ENCODE assay signal across 33 cellular contexts in genomic region chr16:17793354-17793753, GRCh38.
"Had no signal": no experiment of that assay in that cellular context is flagged by ENCODE, and none has a peak within 500 bp of the region (broad histone marks: within the 10 kb centered on the region; RNA-seq: fewer than 3 reads in every experiment).

No MANE protein-coding gene starts in this region.

- ATAC-seq: activated naive CD4-positive, alpha-beta T cell treated with anti-CD3 and anti-CD28 coated beads, Interleukin-2, amount 50 U/mL, for 72 hours; activated naive CD8-positive, alpha-beta T cell treated with anti-CD3 and anti-CD28 coated beads, Interleukin-2, amount 50 U/mL, for 24 hours; activated T-cell treated with anti-CD3 and anti-CD28 coated beads, Interleukin-2, amount 50 U/mL, for 4 hours; activated T-cell treated with anti-CD3 and anti-CD28 coated beads, Interleukin-2, amount 50 U/mL, for 72 hours; activated T-helper 17 cell treated with anti-CD3 and anti-CD28 coated beads, Interleukin-2, amount 50 U/mL, for 72 hours; body of pancreas had no signal

- FAIRE-seq: astrocyte, bronchial epithelial cell had no signal

- H3K4me1 ChIP-seq: adrenal gland, ascending aorta, body of pancreas, breast epithelium had no signal

- H3K4me3 ChIP-seq: adrenal gland, ascending aorta, body of pancreas, breast epithelium, cardiac muscle cell had no signal

- DNase-seq: activated effector memory CD4-positive, alpha-beta T cell treated with anti-CD3 and anti-CD28 coated beads, Interleukin-2, amount 50 U/mL, for 16 hours; activated effector memory CD4-positive, alpha-beta T cell treated with Interleukin-2 at 50 U/mL for 16 hours; activated gamma-delta T cell; activated gamma-delta T cell treated with Interleukin-2 at 50 U/mL for 16 hours; activated naive CD4-positive, alpha-beta T cell; activated naive CD4-positive, alpha-beta T cell treated with anti-CD3 and anti-CD28 coated beads for 36 hours; activated naive CD4-positive, alpha-beta T cell treated with anti-CD3 and anti-CD28 coated beads, Interleukin-2, amount 10 ng/mL, durations not matched to agents 7 days and 5 days; activated naive CD4-positive, alpha-beta T cell treated with anti-CD3 and anti-CD28 coated beads, Interleukin-2, amount 50 U/mL, for 16 hours; activated naive CD4-positive, alpha-beta T cell treated with Interleukin-2 at 50 U/mL for 16 hours; activated naive CD8-positive, alpha-beta T cell treated with anti-CD3 and anti-CD28 coated beads for 36 hours; activated naive CD8-positive, alpha-beta T cell treated with anti-CD3 and anti-CD28 coated beads, Interleukin-2, amount 10 ng/mL, durations not matched to agents 7 days and 5 days; activated naive CD8-positive, alpha-beta T cell treated with anti-CD3 and anti-CD28 coated beads, Interleukin-2, amount 50 U/mL, for 24 hours; activated T-cell treated with anti-CD3 and anti-CD28 coated beads, Interleukin-2, amount 50 U/mL, for 24 hours; activated T-cell treated with anti-CD3 and anti-CD28 coated beads, Interleukin-2, amount 50 U/mL, for 4 hours; activated T-cell treated with anti-CD3 and anti-CD28 coated beads, Interleukin-2, amount 50 U/mL, for 48 hours; activated T-cell treated with anti-CD3 and anti-CD28 coated beads, Interleukin-2, amount 50 U/mL, for 72 hours; adrenal gland; amniotic stem cell; amygdala; anterior cingulate cortex; aorta; body of pancreas; brain microvascular endothelial cell; caudate nucleus; central memory CD4-positive, alpha-beta T cell; cerebellar nuclear complex had no signal

- H3K27me3 ChIP-seq: ascending aorta, body of pancreas, brain microvascular endothelial cell, breast epithelium, cardiac muscle cell had no signal

- H3K27ac ChIP-seq: adrenal gland, ascending aorta, body of pancreas, brain microvascular endothelial cell, breast epithelium, cardiac muscle cell had no signal

- H3K36me3 ChIP-seq: adrenal gland, ascending aorta, brain microvascular endothelial cell, breast epithelium, cardiac muscle cell had no signal

- H3K9me3 ChIP-seq: adrenal gland, ascending aorta, body of pancreas, breast epithelium had no signal
